In the genomic region with DNA sequence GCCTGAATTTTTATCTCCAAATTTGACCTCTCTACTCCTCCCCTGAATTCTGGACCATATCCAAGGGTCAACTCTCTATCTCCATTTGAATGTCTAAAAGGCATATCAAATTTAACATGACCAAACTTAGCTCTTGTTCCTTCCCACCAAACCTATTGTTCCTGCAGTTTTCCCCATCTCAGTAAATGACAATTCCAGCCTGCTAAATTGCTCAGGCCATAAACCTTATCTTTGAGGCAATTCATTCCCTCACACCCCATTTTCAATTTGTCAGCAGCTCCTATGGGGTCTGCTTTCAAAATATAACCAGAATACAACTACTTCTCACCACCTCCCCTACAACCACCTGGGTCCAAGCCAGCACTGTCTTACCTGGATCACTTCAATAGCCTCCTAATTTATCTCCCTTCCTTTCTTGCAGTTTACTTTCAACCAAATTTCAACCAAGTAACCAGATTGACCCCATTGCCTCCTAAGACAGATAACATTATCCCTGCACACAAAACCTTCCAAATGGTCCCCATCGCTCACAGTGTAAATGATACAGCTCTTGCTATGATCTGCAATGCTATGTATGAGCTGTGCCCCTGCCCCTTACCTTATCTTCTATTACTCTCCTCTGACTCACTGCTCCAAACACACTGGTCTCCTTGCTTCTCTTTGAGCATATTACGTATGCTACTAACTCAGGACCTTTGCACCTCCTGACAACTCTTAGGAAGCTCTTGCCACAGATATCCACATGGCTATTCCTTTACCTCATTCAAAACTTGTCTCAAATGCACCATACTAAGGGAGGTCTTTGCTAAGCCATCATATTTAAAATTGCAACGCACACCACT, we compare ENCODE assay signal across 1 cellular context.
TF ChIP-seq lines count a peak whose summit lies in the region.

No MANE protein-coding gene starts in this region.

TF ChIP-seq in HCT116, 20 proteins besides CTCF, POLR2A, EP300 and RAD21 (continued from another document):
- no peak for TF ChIP-seq ZFX (IDR thresholded peaks at IDR 0.05)
- no peak for TF ChIP-seq REST (IDR thresholded peaks at IDR 0.05; ENCODE audit: low read depth)
- TF ChIP-seq ATF3 (IDR thresholded peaks at IDR 0.05), result no peak; the same call in 1 of the 2 replicates
